Comparison of ENCODE assay signal across 15 cellular contexts in genomic region chr5:10866913-10867312, GRCh38.
DNase-seq lines count a peak whose midpoint lies in the region; ATAC-seq and TF ChIP-seq lines count a peak whose summit lies in the region.
"Had no signal": no experiment of that assay in that cellular context is flagged by ENCODE, and none has a peak within 500 bp of the region (broad histone marks: within the 10 kb centered on the region; RNA-seq: fewer than 3 reads in every experiment).

No MANE protein-coding gene starts in this region.

- no peaks in the 10 kb centered on the region for H3K36me3 ChIP-seq in neural progenitor cell
- H3K36me3 ChIP-seq: breast epithelium had no signal

- H3F3A ChIP-seq in neural progenitor cell (ENCODE audit: low read depth) = no peaks in the 10 kb centered on the region

- no peak overlapping the region for H3K4me3 ChIP-seq in choroid plexus epithelial cell (ENCODE audit: low read depth, low read length)
- H3K4me3 ChIP-seq in neural progenitor cell = no peak overlapping the region
- H3K4me3 ChIP-seq: breast epithelium had no signal

- no peak overlapping the region for H3K4me2 ChIP-seq in neural progenitor cell

- no peak overlapping the region for H2AFZ ChIP-seq in neural progenitor cell (replicated peaks)

- peaks cover 7% of the 10 kb centered on the region for H3K27me3 Mint-ChIP-seq in neural progenitor cell (ENCODE audit: insufficient read depth, low read depth)

- no peaks in the 10 kb centered on the region for H3K4me1 ChIP-seq in neural progenitor cell
- H3K4me1 ChIP-seq: breast epithelium had no signal

- H3K36me3 Mint-ChIP-seq in neural progenitor cell = no peaks in the 10 kb centered on the region

- TF ChIP-seq CTCF in choroid plexus epithelial cell (conservative IDR thresholded peaks at IDR 0.05; ENCODE audit: low read depth, low read length) (peak; percentile 49), neural progenitor cell (IDR thresholded peaks at IDR 0.05) (peak; percentile 53), GM20000 (IDR thresholded peaks at IDR 0.05; ENCODE audit: extremely low read depth, missing control alignments) (no peak)

- no peak overlapping the region for H3K27ac ChIP-seq in neural progenitor cell
- H3K27ac ChIP-seq: 22Rv1, breast epithelium had no signal

- H3K79me2 ChIP-seq in neural progenitor cell (ENCODE audit: low read depth) = no peaks in the 10 kb centered on the region

- DNase-seq in DMS 273 (lab: John Stamatoyannopoulos, UW; ENCODE audit: unreplicated experiment) (peak; percentile 46), DMS 273 treated with DMSO at 0.1 percent for 48 hours (lab: John Stamatoyannopoulos, UW) (no peak), NCI-H748 (lab: John Stamatoyannopoulos, UW; ENCODE audit: unreplicated experiment) (peak; percentile 64), choroid plexus epithelial cell (ENCODE audit: low read depth) (peak; percentile 12), neural progenitor cell (ENCODE audit: low spot score) (peak; percentile 33), OCI-M2 (lab: John Stamatoyannopoulos, UW; ENCODE audit: unreplicated experiment) (no peak), GM20000 (ENCODE audit: low spot score) (no peak)
- DNase-seq: activated B cell treated with CpG ODN at 0.5 μM for 24 hours; activated naive CD4-positive, alpha-beta T cell treated with anti-CD3 and anti-CD28 coated beads for 36 hours; MV-4-11; retina; stimulated activated CD4-positive, alpha-beta T cell treated with anti-CD3 and anti-CD28 coated beads, Interleukin-1b, Interleukin-23, amount 100 ng/mL, for 48 hours had no signal

- no peaks in the 10 kb centered on the region for H3K9me3 ChIP-seq in neural progenitor cell (ENCODE audit: low read depth)
- H3K9me3 ChIP-seq: breast epithelium had no signal

- no peak overlapping the region for H3K9ac ChIP-seq in neural progenitor cell

- H3K4me1 Mint-ChIP-seq in neural progenitor cell = peaks cover 10% of the 10 kb centered on the region

- H3K27ac Mint-ChIP-seq in neural progenitor cell = no peak overlapping the region
- H3K27ac Mint-ChIP-seq: activated B cell treated with CpG ODN at 0.5 μM for 24 hours; activated naive CD4-positive, alpha-beta T cell treated with anti-CD3 and anti-CD28 coated beads for 36 hours had no signal

- H4K20me1 ChIP-seq in neural progenitor cell (ENCODE audit: low read depth) = no peaks in the 10 kb centered on the region

- no peak for TF ChIP-seq POLR2A in GM18505 (IDR thresholded peaks at IDR 0.05; ENCODE audit: borderline replicate concordance, extremely low read depth, insufficient read depth, insufficient read length)

- no peaks in the 10 kb centered on the region for H3K9me3 Mint-ChIP-seq in neural progenitor cell
- H3K9me3 Mint-ChIP-seq: activated B cell treated with CpG ODN at 0.5 μM for 24 hours; activated naive CD4-positive, alpha-beta T cell treated with anti-CD3 and anti-CD28 coated beads for 36 hours had no signal

- no peak overlapping the region for H3K4me3 Mint-ChIP-seq in neural progenitor cell
- H3K4me3 Mint-ChIP-seq: activated B cell treated with CpG ODN at 0.5 μM for 24 hours; activated naive CD4-positive, alpha-beta T cell treated with anti-CD3 and anti-CD28 coated beads for 36 hours had no signal

- peaks cover 14% of the 10 kb centered on the region for H3K27me3 ChIP-seq in neural progenitor cell
- H3K27me3 ChIP-seq: breast epithelium had no signal

- ATAC-seq in GM18505 (IDR thresholded peaks at IDR 0.05; ENCODE audit: unreplicated experiment) = no peak

Comparison
In these comparisons a context has a peak if more than half of its experiments do, and no peak if none do; other contexts are left out.
1. DNase-seq: peak in DMS 273 (single experiment), NCI-H748 (single experiment), choroid plexus epithelial cell (single experiment) and neural progenitor cell (single experiment); none in DMS 273 treated with DMSO at 0.1 percent for 48 hours (single experiment), OCI-M2 (single experiment) and GM20000 (single experiment).